Comparison of ENCODE assay signal across 21 cellular contexts in genomic region chr3:78277793-78278192, GRCh38.
DNase-seq lines count a peak whose midpoint lies in the region; ATAC-seq and TF ChIP-seq lines count a peak whose summit lies in the region.
"Had no signal": no experiment of that assay in that cellular context is flagged by ENCODE, and none has a peak within 500 bp of the region (broad histone marks: within the 10 kb centered on the region; RNA-seq: fewer than 3 reads in every experiment).

No MANE protein-coding gene starts in this region.

- H3K4me1 ChIP-seq in GM23338 (ENCODE audit: insufficient read depth) (peaks cover 28% of the 10 kb centered on the region), MM.1S (ENCODE audit: low read length) (peaks cover 11% of the 10 kb centered on the region), iPS-20b (ENCODE audit: insufficient read depth, low read length) (peaks cover 5% of the 10 kb centered on the region; the same call in 1 of the 2 replicates), spleen (no peaks in the 10 kb centered on the region)
- H3K4me1 ChIP-seq: adrenal gland, foreskin keratinocyte, parathyroid adenoma had no signal

- no peaks in the 10 kb centered on the region for H3K9me3 Mint-ChIP-seq in GM23338

- no peak overlapping the region for H3K27ac Mint-ChIP-seq in GM23338
- H3K27ac Mint-ChIP-seq: IgD-negative memory B cell had no signal

- H3K36me3 ChIP-seq in GM23338 (ENCODE audit: insufficient read depth) = no peaks in the 10 kb centered on the region
- no peaks in the 10 kb centered on the region for H3K36me3 ChIP-seq in MM.1S (replicated peaks; ENCODE audit: insufficient read depth, low read length)
- H3K36me3 ChIP-seq in iPS-20b (ENCODE audit: insufficient read depth, low read depth, low read length) = no peaks in the 10 kb centered on the region
- no peaks in the 10 kb centered on the region for H3K36me3 ChIP-seq in spleen
- H3K36me3 ChIP-seq: adrenal gland had no signal

- peaks cover 26% of the 10 kb centered on the region for H3K4me1 Mint-ChIP-seq in GM23338

- H3K36me3 Mint-ChIP-seq in GM23338 (ENCODE audit: low read depth) = peaks cover 14% of the 10 kb centered on the region
- H3K36me3 Mint-ChIP-seq: IgD-negative memory B cell had no signal

- H3K27ac ChIP-seq in GM23338 (ENCODE audit: low read depth) = no peak overlapping the region
- peak overlapping the region; percentile 5; the same call in 1 of the 2 replicates for H3K27ac ChIP-seq in MM.1S (ENCODE audit: low read length)
- H3K27ac ChIP-seq in iPS-20b (ENCODE audit: low read length) = peak overlapping the region; percentile 28
- no peak overlapping the region for H3K27ac ChIP-seq in spleen
- H3K27ac ChIP-seq: 22Rv1, adrenal gland, foreskin keratinocyte, HL-60, parathyroid adenoma had no signal

- no peak overlapping the region for H3K4me2 ChIP-seq in GM23338
- H3K4me2 ChIP-seq in MM.1S (ENCODE audit: low read depth, low read length) = peak overlapping the region; percentile 50; the same call in 1 of the 2 replicates

- intact Hi-C loops in spleen (cut with DNase I; ENCODE audit: low total_unique reads) = no loop called here

- H3K9ac ChIP-seq in MM.1S (ENCODE audit: low read length) (no peak overlapping the region), iPS-20b (ENCODE audit: low read depth, low read length) (no peak overlapping the region)
- H3K9ac ChIP-seq: parathyroid adenoma had no signal

- TF ChIP-seq POLR2A in spleen (IDR thresholded peaks at IDR 0.05) = no peak

- no peaks in the 10 kb centered on the region for H4K20me1 ChIP-seq in GM23338 (replicated peaks; ENCODE audit: insufficient read depth)
- no peaks in the 10 kb centered on the region for H4K20me1 ChIP-seq in MM.1S (ENCODE audit: insufficient read depth, low read length)

- peaks cover 1% of the 10 kb centered on the region for H3K27me3 Mint-ChIP-seq in GM23338 (ENCODE audit: insufficient read depth, low read depth, poor library complexity)
- H3K27me3 Mint-ChIP-seq: IgD-negative memory B cell had no signal

- H3K9me2 ChIP-seq in GM23338 (ENCODE audit: insufficient read depth) (no peaks in the 10 kb centered on the region; the same call in 1 of the 2 replicates), MM.1S (replicated peaks; ENCODE audit: insufficient read depth, low read length) (no peaks in the 10 kb centered on the region)

- H3K4me3 Mint-ChIP-seq in GM23338 = no peak overlapping the region

- peak overlapping the region; percentile 91 for H2AFZ ChIP-seq in GM23338
- no peak overlapping the region for H2AFZ ChIP-seq in MM.1S (ENCODE audit: low read length)
- H2AFZ ChIP-seq: parathyroid adenoma had no signal

- no peaks in the 10 kb centered on the region for H3K27me3 ChIP-seq in GM23338 (ENCODE audit: insufficient read depth)
- no peaks in the 10 kb centered on the region for H3K27me3 ChIP-seq in MM.1S (replicated peaks; ENCODE audit: insufficient read depth, low read length)
- no peaks in the 10 kb centered on the region for H3K27me3 ChIP-seq in iPS-20b (ENCODE audit: insufficient read depth, low read length)
- H3K27me3 ChIP-seq in spleen (replicated peaks in 1 of 7) = no peaks in the 10 kb centered on the region
- H3K27me3 ChIP-seq: adrenal gland, foreskin keratinocyte had no signal

- no peak for ATAC-seq in GM23338
- ATAC-seq: foreskin keratinocyte had no signal

- H3K4me3 ChIP-seq in GM23338 = no peak overlapping the region
- no peak overlapping the region for H3K4me3 ChIP-seq in MM.1S (ENCODE audit: low read length)
- no peak overlapping the region for H3K4me3 ChIP-seq in iPS-20b (ENCODE audit: low read length)
- no peak overlapping the region for H3K4me3 ChIP-seq in spleen
- H3K4me3 ChIP-seq: adrenal gland had no signal

- H3K9me3 ChIP-seq in MM.1S (replicated peaks; ENCODE audit: insufficient read depth, low read length) = no peaks in the 10 kb centered on the region
- H3K9me3 ChIP-seq in iPS-20b (ENCODE audit: insufficient read depth, low read depth, low read length) = no peaks in the 10 kb centered on the region
- H3K9me3 ChIP-seq in spleen = peaks cover 0 to 8% (median 0%) of the 10 kb centered on the region in 8 donors
- H3K9me3 ChIP-seq: adrenal gland had no signal

- DNase-seq in NCI-H1092 treated with DMSO at 0.1 percent for 48 hours (lab: John Stamatoyannopoulos, UW) (peak; percentile 5), NCI-H1092 (lab: John Stamatoyannopoulos, UW) (no peak), GM23338 (ENCODE audit: low spot score) (no peak), MM.1S (peak; percentile 91), spleen (no peak), iPS-NIHi11 (ENCODE audit: low spot score) (no peak), amniotic stem cell (lab: John Stamatoyannopoulos, UW) (no peak)
- DNase-seq: activated gamma-delta T cell treated with Interleukin-2 at 50 U/mL for 16 hours; adrenal gland; caudate nucleus; foreskin keratinocyte; NCI-H2029; NCI-H524; SHP77 treated with DMSO at 0.1 percent for 48 hours; stimulated activated CD4-positive, alpha-beta T cell treated with anti-CD3 and anti-CD28 coated beads, Interleukin-1b, Interleukin-23, amount 100 ng/mL, for 48 hours; T-helper 1 cell had no signal

- no peaks in the 10 kb centered on the region for H3K79me2 ChIP-seq in GM23338 (replicated peaks; ENCODE audit: insufficient read depth)
- H3K79me2 ChIP-seq in MM.1S (ENCODE audit: low read length) = no peaks in the 10 kb centered on the region
- H3K79me2 ChIP-seq: parathyroid adenoma had no signal

- no peaks in the 10 kb centered on the region for H3F3A ChIP-seq in GM23338 (replicated peaks; ENCODE audit: low read depth)
- H3F3A ChIP-seq in MM.1S (ENCODE audit: insufficient read depth, low read length) = peaks cover 11% of the 10 kb centered on the region

- TF ChIP-seq CTCF in GM23338 (conservative IDR thresholded peaks at IDR 0.05; ENCODE audit: low read depth in 2 of 2) (no peak), MM.1S (IDR thresholded peaks at IDR 0.05; ENCODE audit: low read length) (no peak), spleen (IDR thresholded peaks at IDR 0.05 in 8 of 11, conservative IDR thresholded peaks at IDR 0.05 in 3 of 11) (no peak)

TF ChIP-seq in GM23338, 12 proteins besides CTCF, POLR2A, EP300 and RAD21 (continues in another document):
- TF ChIP-seq EZH2 (IDR thresholded peaks at IDR 0.05; ENCODE audit: low read depth, unreplicated experiment) (no peak), EZH2phosphoT487 (IDR thresholded peaks at IDR 0.05; ENCODE audit: unreplicated experiment) (no peak), STAT1 (IDR thresholded peaks at IDR 0.05; ENCODE audit: unreplicated experiment) (no peak), POLR2AphosphoS5 (IDR thresholded peaks at IDR 0.05; ENCODE audit: low read depth) (no peak), REST (IDR thresholded peaks at IDR 0.05; ENCODE audit: unreplicated experiment) (no peak), ZNF331 (CRISPR knock-in tag; IDR thresholded peaks at IDR 0.05; ENCODE audit: low read depth) (no peak)

Comparison
In these comparisons a context has a peak if more than half of its experiments do, and no peak if none do; other contexts are left out.
1. DNase-seq: peak in NCI-H1092 treated with DMSO at 0.1 percent for 48 hours (single experiment) and MM.1S (single experiment); none in NCI-H1092 (single experiment), GM23338 (single experiment), spleen (single experiment), iPS-NIHi11 (single experiment) and amniotic stem cell (single experiment).
2. H3K27ac ChIP-seq: peak in MM.1S (single experiment) and iPS-20b (single experiment); none in GM23338 (single experiment) and spleen (0 of 8).